33 cellular contexts compared by ENCODE assay signal in genomic region chr12:130066742-130067141, GRCh38.
DNase-seq lines count a peak whose midpoint lies in the region; ATAC-seq and TF ChIP-seq lines count a peak whose summit lies in the region.
"Had no signal": no experiment of that assay in that cellular context is flagged by ENCODE, and none has a peak within 500 bp of the region (broad histone marks: within the 10 kb centered on the region; RNA-seq: fewer than 3 reads in every experiment).

No MANE protein-coding gene starts in this region.

- H2BK12ac ChIP-seq in H9 (ENCODE audit: insufficient read length, low read depth, low read length) = no peak overlapping the region

- H3K4me1 Mint-ChIP-seq in H9 = peaks cover 5% of the 10 kb centered on the region in 2 experiments; a peak in 3 of 4 replicates
- H3K4me1 Mint-ChIP-seq: B cell; CD14-positive monocyte; CD4-positive, alpha-beta memory T cell; CD4-positive, CD25-positive, alpha-beta regulatory T cell; CD8-positive, alpha-beta memory T cell had no signal

- no peak overlapping the region for H2AFZ ChIP-seq in H9 (ENCODE audit: low read length)

- no peak overlapping the region for H3K4me3 Mint-ChIP-seq in H9
- H3K4me3 Mint-ChIP-seq: B cell; CD14-positive monocyte; CD4-positive, alpha-beta memory T cell; CD4-positive, alpha-beta T cell; CD4-positive, CD25-positive, alpha-beta regulatory T cell; CD8-positive, alpha-beta memory T cell; CD8-positive, alpha-beta T cell had no signal

- H2BK120ac ChIP-seq in H9 (ENCODE audit: low read depth, low read length, poor library complexity, severe bottlenecking) = no peak overlapping the region

- H3K36me3 ChIP-seq in upper lobe of right lung (no peaks in the 10 kb centered on the region), uterus (no peaks in the 10 kb centered on the region)
- H3K36me3 ChIP-seq: BE2C; BLaER1; BLaER1 treated with 17β-estradiol and CSF1 and Interleukin-3, amounts not matched to agents 10 nM and 100 nM had no signal

- no peak overlapping the region for H3K23ac ChIP-seq in H9 (ENCODE audit: insufficient read length, low read depth, low read length)

- peaks cover 98% of the 10 kb centered on the region for H3K27me3 Mint-ChIP-seq in H9 (ENCODE audit: low read depth)
- H3K27me3 Mint-ChIP-seq: B cell; CD4-positive, alpha-beta memory T cell; CD4-positive, alpha-beta T cell; CD4-positive, CD25-positive, alpha-beta regulatory T cell had no signal

- H3K4me1 ChIP-seq in H9 (ENCODE audit: insufficient read depth, low read length) (no peaks in the 10 kb centered on the region), upper lobe of right lung (no peaks in the 10 kb centered on the region), uterus (no peaks in the 10 kb centered on the region)
- H3K4me1 ChIP-seq: A549, BE2C, Caco-2 had no signal

- H2BK15ac ChIP-seq in H9 (ENCODE audit: low read depth, low read length) = no peak overlapping the region

- no peaks in the 10 kb centered on the region for H3K79me1 ChIP-seq in H9 (ENCODE audit: insufficient read depth, low read depth, low read length, poor library complexity, severe bottlenecking)

- no peaks in the 10 kb centered on the region for H3K79me2 ChIP-seq in H9 (ENCODE audit: insufficient read depth, low read length)

- no peak overlapping the region for H2AK5ac ChIP-seq in H9 (ENCODE audit: insufficient read length, low read length)

- no peaks in the 10 kb centered on the region for H3K27me3 ChIP-seq in H9 (ENCODE audit: insufficient read depth, low read length)
- no peaks in the 10 kb centered on the region for H3K27me3 ChIP-seq in upper lobe of right lung
- no peaks in the 10 kb centered on the region for H3K27me3 ChIP-seq in uterus
- H3K27me3 ChIP-seq: BE2C; BLaER1; BLaER1 treated with 17β-estradiol and CSF1 and Interleukin-3, amounts not matched to agents 10 nM and 100 nM had no signal

- no peak overlapping the region for H3K27ac Mint-ChIP-seq in H9
- H3K27ac Mint-ChIP-seq: B cell; CD14-positive monocyte; CD4-positive, alpha-beta T cell; CD4-positive, CD25-positive, alpha-beta regulatory T cell; CD8-positive, alpha-beta memory T cell; CD8-positive, alpha-beta T cell had no signal

- no peak overlapping the region for H4K5ac ChIP-seq in H9 (ENCODE audit: insufficient read length, low read depth, low read length)

- no CpG with 5 or more reads among the region's 5 CpGs for WGBS in H9 (ENCODE audit: extremely low coverage, insufficient read length, low lambda C conversion rate)

- no peak overlapping the region for H3T11ph ChIP-seq in H9 (ENCODE audit: low read length)

- no peak overlapping the region for H4K91ac ChIP-seq in H9 (ENCODE audit: insufficient read length, low read depth, low read length)

- no peaks in the 10 kb centered on the region for H3K36me3 Mint-ChIP-seq in H9 (ENCODE audit: insufficient read depth in 1 of 3, low read depth in 3 of 3)
- H3K36me3 Mint-ChIP-seq: CD14-positive monocyte; CD4-positive, alpha-beta memory T cell; CD4-positive, CD25-positive, alpha-beta regulatory T cell; CD8-positive, alpha-beta memory T cell; CD8-positive, alpha-beta T cell had no signal

- H3K56ac ChIP-seq in H9 (ENCODE audit: insufficient read length, low read depth, low read length) = no peak overlapping the region

- H3K14ac ChIP-seq in H9 (ENCODE audit: insufficient read depth, low read length) = no peak overlapping the region

- H3K9me3 ChIP-seq in H9 (ENCODE audit: control insufficient read depth, low read depth, low read length) = no peaks in the 10 kb centered on the region
- H3K9me3 ChIP-seq in upper lobe of right lung = no peaks in the 10 kb centered on the region
- no peaks in the 10 kb centered on the region for H3K9me3 ChIP-seq in uterus
- H3K9me3 ChIP-seq: A549, BE2C, Caco-2 had no signal

- no peak overlapping the region for H2BK5ac ChIP-seq in H9 (ENCODE audit: insufficient read length, low read length)

- DNase-seq in H9 = no peak
- peak; percentile 19 for DNase-seq in posterior vena cava (ENCODE audit: low spot score)
- peak; percentile 19 for DNase-seq in upper lobe of right lung
- no peak for DNase-seq in hypothalamus (lab: John Stamatoyannopoulos, UW)
- no peak for DNase-seq in uterus
- DNase-seq: 8988T; ACHN; AML-193; BE2C; C1 segment of cervical spinal cord; Caco-2; Calu3; CD4-positive, alpha-beta memory T cell; CD4-positive, alpha-beta T cell; CD4-positive, CD25-positive, alpha-beta regulatory T cell; CD8-positive, alpha-beta memory T cell; CD8-positive, alpha-beta T cell; COR-L47; DMS 273 treated with DMSO at 0.1 percent for 48 hours; DMS153; DMS53; DMS79; DMS79 treated with DMSO at 0.1 percent for 48 hours; DND-41; EL had no signal

- no peak overlapping the region for H3K4me3 ChIP-seq in upper lobe of right lung
- H3K4me3 ChIP-seq in uterus = no peak overlapping the region
- H3K4me3 ChIP-seq: A549; BLaER1; BLaER1 treated with 17β-estradiol and CSF1 and Interleukin-3, amounts not matched to agents 10 nM and 100 nM had no signal

- no peaks in the 10 kb centered on the region for H3K23me2 ChIP-seq in H9 (ENCODE audit: insufficient read length, low read depth, low read length, poor library complexity, severe bottlenecking)

- H3K9me3 Mint-ChIP-seq in H9 = no peaks in the 10 kb centered on the region; a peak in 1 of 5 replicates

- H2BK20ac ChIP-seq in H9 (ENCODE audit: low read depth, low read length, poor library complexity, severe bottlenecking) = peak overlapping the region; percentile 49

- H3K18ac ChIP-seq in H9 (ENCODE audit: insufficient read length, low read depth, low read length) = no peak overlapping the region

- ATAC-seq in upper lobe of right lung = no peak
- no peak for ATAC-seq in HG02981 (IDR thresholded peaks at IDR 0.05; ENCODE audit: unreplicated experiment)
- ATAC-seq: A549; CD8-positive, alpha-beta T cell had no signal

- intact Hi-C loops in posterior vena cava (cut with DNase I) (no loop called here), upper lobe of right lung (cut with DNase I) (no loop called here), uterus (cut with DNase I; ENCODE audit: low total_unique reads) (no loop called here)

- H3K4me2 ChIP-seq in H9 (ENCODE audit: insufficient read depth, insufficient read length, low read length) = no peak overlapping the region
- H3K4me2 ChIP-seq: A549; BLaER1; BLaER1 treated with 17β-estradiol and CSF1 and Interleukin-3, amounts not matched to agents 10 nM and 100 nM had no signal

- H3K27ac ChIP-seq in H9 (ENCODE audit: insufficient read length, low read depth, low read length) (no peak overlapping the region), upper lobe of right lung (no peak overlapping the region), uterus (no peak overlapping the region)
- H3K27ac ChIP-seq: 22Rv1; A549; BLaER1; BLaER1 treated with 17β-estradiol and CSF1 and Interleukin-3, amounts not matched to agents 10 nM and 100 nM; C4-2B had no signal

- TF ChIP-seq POLR2A in uterus (IDR thresholded peaks at IDR 0.05) = no peak

- H3K4ac ChIP-seq in H9 (ENCODE audit: low read depth, low read length) = no peak overlapping the region

- H4K8ac ChIP-seq in H9 (replicated peaks; ENCODE audit: insufficient read length, low read depth, low read length) = no peak overlapping the region

- H4K20me1 ChIP-seq in H9 (ENCODE audit: control insufficient read depth, insufficient read depth, insufficient read length) = no peaks in the 10 kb centered on the region
- H4K20me1 ChIP-seq: BLaER1; BLaER1 treated with 17β-estradiol and CSF1 and Interleukin-3, amounts not matched to agents 10 nM and 100 nM had no signal

- TF ChIP-seq CTCF in H9 (conservative IDR thresholded peaks at IDR 0.05) = no peak
- no peak for TF ChIP-seq CTCF in upper lobe of right lung (IDR thresholded peaks at IDR 0.05)
- TF ChIP-seq CTCF in uterus (IDR thresholded peaks at IDR 0.05) = no peak

- H3K9ac ChIP-seq in H9 (ENCODE audit: extremely low read depth, insufficient read length, low read length) = no peak overlapping the region
- H3K9ac ChIP-seq: BLaER1; BLaER1 treated with 17β-estradiol and CSF1 and Interleukin-3, amounts not matched to agents 10 nM and 100 nM had no signal

Comparison
In these comparisons a context has a peak if more than half of its experiments do, and no peak if none do; other contexts are left out.
1. DNase-seq: peak in posterior vena cava (single experiment) and upper lobe of right lung (single experiment); none in H9 (single experiment), hypothalamus (0 of 51) and uterus (0 of 2).